ENCODE assay signal across 19 cellular contexts in the genomic region with DNA sequence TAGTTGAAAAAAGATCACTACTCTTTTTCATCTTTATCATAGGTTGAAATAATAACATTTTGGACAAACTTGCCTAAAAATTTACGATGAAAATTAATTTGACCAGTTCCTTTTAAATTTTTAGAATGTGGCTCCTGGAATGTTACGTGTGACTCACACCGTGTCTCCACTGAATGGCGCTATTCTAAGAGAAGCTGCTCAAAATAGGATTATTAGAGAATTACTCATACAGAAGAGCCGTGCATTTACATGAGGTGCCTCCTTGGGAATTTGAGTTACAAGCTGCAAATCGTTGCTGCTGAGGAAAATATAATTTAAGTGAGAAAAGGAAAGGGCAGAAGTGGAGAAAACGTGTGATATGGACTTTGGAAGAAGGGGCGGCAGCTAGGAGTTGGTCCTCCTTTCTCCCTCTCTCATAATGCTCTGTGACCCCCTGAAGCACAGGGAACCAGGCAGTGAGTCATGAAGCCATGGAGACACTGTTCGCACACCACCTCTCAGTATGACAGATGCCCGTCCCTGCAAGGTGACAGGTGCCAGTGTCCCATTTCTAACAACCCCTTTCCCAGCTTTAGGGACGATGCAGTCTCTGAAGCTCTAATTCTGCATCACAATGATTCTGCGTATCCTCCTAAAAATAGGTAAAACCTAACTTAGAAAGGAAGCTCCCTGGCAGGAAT.
DNase-seq lines count a peak whose midpoint lies in the region; ATAC-seq and FAIRE-seq lines count a peak whose summit lies in the region.
"Had no signal": no experiment of that assay in that cellular context is flagged by ENCODE, and none has a peak within 500 bp of the region (broad histone marks: within the 10 kb centered on the region; RNA-seq: fewer than 3 reads in every experiment).

No MANE protein-coding gene starts in this region.

- peak; percentile 33 for DNase-seq in NCI-H82 (lab: John Stamatoyannopoulos, UW)
- no peak for DNase-seq in NCI-H82 treated with DMSO at 0.1 percent for 48 hours (lab: John Stamatoyannopoulos, UW; ENCODE audit: unreplicated experiment)
- DNase-seq in RKO (ENCODE audit: low spot score) = peak; percentile 48
- peak in 18 of 61 donors; percentile 9 to 70 (median 32) for DNase-seq in caudate nucleus (lab: John Stamatoyannopoulos, UW)
- DNase-seq in urothelium cell line (ENCODE audit: low spot score) = peak; percentile 86
- DNase-seq in RPMI8226 = no peak
- DNase-seq in activated CD4-positive, alpha-beta T cell treated with anti-CD3 and anti-CD28 coated beads for 48 hours = no peak
- DNase-seq: KBM-7, MG63, NCI-H1092 treated with DMSO at 0.1 percent for 48 hours, NCI-H1694, NCI-H2107, NCI-H446, SJCRH30 had no signal

- ATAC-seq in GM18907 (IDR thresholded peaks at IDR 0.05; ENCODE audit: unreplicated experiment) = no peak

- H3K27ac ChIP-seq in caudate nucleus (ENCODE audit: low read depth, low read length) = peak overlapping the region; percentile 41
- H3K27ac ChIP-seq: 22Rv1, SJCRH30 had no signal

- FAIRE-seq in urothelium cell line (lab: Jason Lieb, UNC) = peak; percentile 67
- FAIRE-seq: GM12891, GM19239, RCC 7860 had no signal

Comparison
In these comparisons a context has a peak if more than half of its experiments do, and no peak if none do; other contexts are left out.
1. DNase-seq: peak in NCI-H82 (single experiment), RKO (single experiment) and urothelium cell line (single experiment); none in NCI-H82 treated with DMSO at 0.1 percent for 48 hours (single experiment), RPMI8226 (single experiment) and activated CD4-positive, alpha-beta T cell treated with anti-CD3 and anti-CD28 coated beads for 48 hours (single experiment).